Comparison of ENCODE assay signal across 12 cellular contexts in the genomic region with DNA sequence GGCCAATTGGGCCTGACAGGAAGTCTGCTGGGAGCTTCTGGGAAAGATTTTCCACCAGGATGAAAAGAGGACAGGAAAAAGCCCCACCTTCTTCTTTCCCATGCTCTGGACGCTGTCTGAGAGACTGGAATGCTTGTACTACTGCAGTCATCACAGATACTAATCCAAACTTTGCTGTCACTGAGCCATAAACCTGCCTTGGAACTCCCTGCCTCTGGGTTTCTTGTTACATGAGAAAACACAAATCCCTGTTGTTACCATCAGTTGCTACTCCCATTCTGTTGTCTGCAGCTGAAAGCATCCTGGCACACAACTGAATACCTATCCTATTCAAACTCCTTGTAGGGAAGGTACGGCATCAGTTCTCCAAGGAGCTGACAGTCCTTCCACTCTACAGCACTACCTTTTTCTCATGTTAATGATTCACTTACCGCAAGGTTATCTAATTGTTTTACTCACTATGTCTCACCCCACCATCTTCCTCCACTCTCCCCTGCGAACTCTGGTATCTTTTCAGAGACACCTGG.
DNase-seq lines count a peak whose midpoint lies in the region; ATAC-seq and TF ChIP-seq lines count a peak whose summit lies in the region.
"Had no signal": no experiment of that assay in that cellular context is flagged by ENCODE, and none has a peak within 500 bp of the region (broad histone marks: within the 10 kb centered on the region; RNA-seq: fewer than 3 reads in every experiment).

No MANE protein-coding gene starts in this region.

- H3F3A ChIP-seq in GM23338 (replicated peaks; ENCODE audit: low read depth), result no peaks in the 10 kb centered on the region; the same call in 1 of the 2 replicates

- no peaks in the 10 kb centered on the region for H3K9me2 ChIP-seq in GM23338 (ENCODE audit: insufficient read depth)

- peak overlapping the region; percentile 39; the same call in 1 of the 2 replicates for H3K4me2 ChIP-seq in GM23338

- H3K27ac Mint-ChIP-seq in GM23338 (peak overlapping the region; percentile 11; the same call in 1 of the 2 replicates), osteocyte (ENCODE audit: unreplicated experiment) (peak overlapping the region; percentile 69)
- H3K27ac Mint-ChIP-seq in activated CD4-positive, alpha-beta T cell treated with anti-CD3 and anti-CD28 coated beads, Interleukin-2, amount 10 ng/mL, durations not matched to agents 24 days and 14 days, result no peak overlapping the region

- TF ChIP-seq CTCF in GM23338 (conservative IDR thresholded peaks at IDR 0.05; ENCODE audit: low read depth in 2 of 2), result no peak
- TF ChIP-seq CTCF in RWPE2 (IDR thresholded peaks at IDR 0.05; ENCODE audit: poor library complexity, severe bottlenecking), result no peak
- TF ChIP-seq CTCF in gastroesophageal sphincter (IDR thresholded peaks at IDR 0.05), result no peak
- no peak for TF ChIP-seq CTCF in osteocyte (IDR thresholded peaks at IDR 0.05)

- H3K4me3 Mint-ChIP-seq in GM23338, result peak overlapping the region; percentile 23; the same call in 2 of the 3 replicates
- no peak overlapping the region for H3K4me3 Mint-ChIP-seq in osteocyte (ENCODE audit: unreplicated experiment)
- no peak overlapping the region for H3K4me3 Mint-ChIP-seq in activated CD4-positive, alpha-beta T cell treated with anti-CD3 and anti-CD28 coated beads, Interleukin-2, amount 10 ng/mL, durations not matched to agents 24 days and 14 days

- peaks cover 40% of the 10 kb centered on the region for H3K4me1 ChIP-seq in GM23338 (ENCODE audit: insufficient read depth)
- peaks cover 16% of the 10 kb centered on the region for H3K4me1 ChIP-seq in RWPE2 (ENCODE audit: insufficient read depth, poor library complexity, severe bottlenecking)
- H3K4me1 ChIP-seq in gastroesophageal sphincter, result peaks cover 3 to 35% (median 3%) of the 10 kb centered on the region in 3 donors

- H3K4me1 Mint-ChIP-seq in GM23338 (peaks cover 50% of the 10 kb centered on the region), osteocyte (ENCODE audit: unreplicated experiment) (peaks cover 18% of the 10 kb centered on the region)
- no peaks in the 10 kb centered on the region for H3K4me1 Mint-ChIP-seq in activated CD4-positive, alpha-beta T cell treated with anti-CD3 and anti-CD28 coated beads, Interleukin-2, amount 10 ng/mL, durations not matched to agents 24 days and 14 days

- H3K27me3 ChIP-seq in GM23338 (ENCODE audit: insufficient read depth) (no peaks in the 10 kb centered on the region), RWPE2 (ENCODE audit: insufficient read depth, poor library complexity, severe bottlenecking) (no peaks in the 10 kb centered on the region), gastroesophageal sphincter (no peaks in the 10 kb centered on the region)
- H3K27me3 ChIP-seq: MG63 had no signal

- peak overlapping the region; percentile 90 for H3K27ac ChIP-seq in GM23338 (ENCODE audit: low read depth)
- peak overlapping the region; percentile 48 for H3K27ac ChIP-seq in RWPE2 (ENCODE audit: poor library complexity, severe bottlenecking)
- H3K27ac ChIP-seq in gastroesophageal sphincter, result peak overlapping the region in 3 of 4 donors; percentile 10 to 49 (median 33)

- H3K9me3 Mint-ChIP-seq in GM23338, result no peaks in the 10 kb centered on the region
- H3K9me3 Mint-ChIP-seq in osteocyte (ENCODE audit: unreplicated experiment), result no peaks in the 10 kb centered on the region
- no peaks in the 10 kb centered on the region for H3K9me3 Mint-ChIP-seq in activated CD4-positive, alpha-beta T cell treated with anti-CD3 and anti-CD28 coated beads, Interleukin-2, amount 10 ng/mL, durations not matched to agents 24 days and 14 days

- DNase-seq in GM23338 (ENCODE audit: low spot score) (peak; percentile 58), RWPE2 (ENCODE audit: low spot score) (no peak), osteocyte (ENCODE audit: extremely low spot score, unreplicated experiment) (no peak), NCI-H1436 treated with DMSO at 0.1 percent for 48 hours (lab: John Stamatoyannopoulos, UW) (no peak), NCI-H2227 treated with DMSO at 0.1 percent for 48 hours (lab: John Stamatoyannopoulos, UW) (no peak), CD1c-positive myeloid dendritic cell (ENCODE audit: extremely low spot score) (no peak)
- no peak for DNase-seq in activated CD4-positive, alpha-beta T cell treated with anti-CD3 and anti-CD28 coated beads, Interleukin-2, amount 10 ng/mL, durations not matched to agents 24 days and 14 days
- DNase-seq: MG63; stimulated activated naive CD4-positive, alpha-beta T cell had no signal

- H3K9me3 ChIP-seq in RWPE2 (ENCODE audit: severe bottlenecking) (no peaks in the 10 kb centered on the region), gastroesophageal sphincter (no peaks in the 10 kb centered on the region)
- H3K9me3 ChIP-seq: MG63 had no signal

- no peaks in the 10 kb centered on the region for H3K79me2 ChIP-seq in GM23338 (replicated peaks; ENCODE audit: insufficient read depth)

- H3K36me3 Mint-ChIP-seq in GM23338 (ENCODE audit: low read depth) (peaks cover 39% of the 10 kb centered on the region), osteocyte (ENCODE audit: unreplicated experiment) (peaks cover 25% of the 10 kb centered on the region)
- H3K36me3 Mint-ChIP-seq in activated CD4-positive, alpha-beta T cell treated with anti-CD3 and anti-CD28 coated beads, Interleukin-2, amount 10 ng/mL, durations not matched to agents 24 days and 14 days (ENCODE audit: low read depth), result peaks cover 42% of the 10 kb centered on the region

- H3K4me3 ChIP-seq in GM23338, result no peak overlapping the region
- no peak overlapping the region for H3K4me3 ChIP-seq in RWPE2 (ENCODE audit: severe bottlenecking)
- no peak overlapping the region for H3K4me3 ChIP-seq in gastroesophageal sphincter
- H3K4me3 ChIP-seq: MG63, skin epidermis had no signal

- H4K20me1 ChIP-seq in GM23338 (replicated peaks; ENCODE audit: insufficient read depth), result no peaks in the 10 kb centered on the region

- no peak for TF ChIP-seq POLR2A in gastroesophageal sphincter (IDR thresholded peaks at IDR 0.05)

- H3K36me3 ChIP-seq in GM23338 (ENCODE audit: insufficient read depth) (peaks cover 3% of the 10 kb centered on the region; the same call in 1 of the 2 replicates), RWPE2 (ENCODE audit: low read depth) (peaks cover 45% of the 10 kb centered on the region), gastroesophageal sphincter (peaks cover 0 to 47% of the 10 kb centered on the region in 2 donors)

- ATAC-seq in GM23338 (peak; percentile 83), RWPE2 (ENCODE audit: low read depth) (peak; percentile 38; the same call in 1 of the 3 replicates), gastroesophageal sphincter (peak; percentile 64)
- ATAC-seq: Panc1 had no signal

- H3K27me3 Mint-ChIP-seq in GM23338 (ENCODE audit: insufficient read depth, low read depth, poor library complexity), result peaks cover 18% of the 10 kb centered on the region
- no peaks in the 10 kb centered on the region for H3K27me3 Mint-ChIP-seq in osteocyte (ENCODE audit: unreplicated experiment)
- no peaks in the 10 kb centered on the region for H3K27me3 Mint-ChIP-seq in activated CD4-positive, alpha-beta T cell treated with anti-CD3 and anti-CD28 coated beads, Interleukin-2, amount 10 ng/mL, durations not matched to agents 24 days and 14 days

- no peak for TF ChIP-seq EP300 in gastroesophageal sphincter (IDR thresholded peaks at IDR 0.05)

- intact Hi-C loops in activated CD4-positive, alpha-beta T cell treated with anti-CD3 and anti-CD28 coated beads, Interleukin-2, amount 10 ng/mL, durations not matched to agents 24 days and 14 days (cut with micrococcal nuclease), result no loop called here

- 55 to 56% methylated on average over 4 of the region's 4 CpGs for WGBS in gastroesophageal sphincter (ENCODE audit: low coverage in 1 of 2), 2 donors

- no peak overlapping the region for H2AFZ ChIP-seq in GM23338

TF ChIP-seq in GM23338, 12 proteins besides CTCF, POLR2A, EP300 and RAD21 (continues in another document):
- no peak for TF ChIP-seq POLR2AphosphoS5 (IDR thresholded peaks at IDR 0.05; ENCODE audit: low read depth)
- TF ChIP-seq ZNF114 (CRISPR knock-in tag; IDR thresholded peaks at IDR 0.05), result no peak
- no peak for TF ChIP-seq EZH2 (IDR thresholded peaks at IDR 0.05; ENCODE audit: low read depth, unreplicated experiment)

Comparison
In these comparisons a context has a peak if more than half of its experiments do, and no peak if none do; other contexts are left out.
1. H3K27ac ChIP-seq: peak in every context shown above with its lines; median percentile 90 in GM23338; 48 in RWPE2; 33 in gastroesophageal sphincter.